Comparison of ENCODE assay signal across 8 cellular contexts in the genomic region with DNA sequence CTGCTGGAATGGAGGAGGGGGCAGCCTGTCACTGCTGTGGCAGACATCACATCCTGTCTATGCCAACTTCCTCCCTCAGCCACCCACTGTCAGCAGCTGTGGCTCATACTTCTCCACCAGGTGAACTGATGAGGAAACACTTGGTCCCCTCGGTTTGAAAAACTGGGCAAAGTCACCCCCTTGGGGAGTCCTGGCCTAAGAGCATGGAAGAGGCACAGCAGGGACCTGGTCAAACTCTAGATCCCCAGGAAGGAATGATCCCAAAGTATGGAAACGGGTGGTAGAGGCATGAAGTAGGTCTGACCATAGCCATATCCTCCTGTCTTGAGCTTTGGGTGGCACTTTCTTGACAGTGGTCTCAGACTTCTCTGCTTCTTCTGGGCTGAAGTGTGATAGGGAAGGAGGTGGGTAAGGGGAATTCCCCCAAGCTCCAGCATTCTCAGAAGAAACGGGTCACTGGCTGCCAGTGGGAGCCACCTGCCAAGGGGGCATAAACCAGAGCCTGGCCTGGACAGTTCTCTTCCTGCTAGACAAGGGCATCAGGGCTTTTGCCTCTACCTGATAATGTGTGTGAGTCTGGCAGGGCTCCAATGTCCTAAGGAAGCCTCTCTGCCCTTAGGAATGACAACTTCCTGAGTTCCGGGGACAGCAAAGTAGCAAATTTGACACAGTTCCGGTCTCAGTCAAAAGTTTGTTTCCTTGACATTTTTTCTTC. TPM values are rescaled to one million over a fixed set of nuclear protein-coding genes. Genes with fewer than 3 reads are reported as not detected.
A peak's percentile ranks its signal among the peaks of the same experiment; 100 is the strongest.
DNase-seq lines count a peak whose midpoint lies in the region; ATAC-seq, FAIRE-seq and TF ChIP-seq lines count a peak whose summit lies in the region.

No MANE protein-coding gene starts in this region.

- H3K4me1 ChIP-seq in A549 = no peaks in the 10 kb centered on the region
- H3K4me1 ChIP-seq in OCI-LY7 (ENCODE audit: insufficient read depth, low read length, poor library complexity, severe bottlenecking) = peaks cover 72% of the 10 kb centered on the region
- H3K4me1 ChIP-seq in urinary bladder (ENCODE audit: insufficient read depth) = peaks cover 2% of the 10 kb centered on the region

- TF ChIP-seq POLR2A in A549 (IDR thresholded peaks at IDR 0.05; ENCODE audit: low read length) = no peak

- H3K9me3 Mint-ChIP-seq in activated naive CD8-positive, alpha-beta T cell (ENCODE audit: low read depth) = no peaks in the 10 kb centered on the region
- H3K9me3 Mint-ChIP-seq in osteocyte (ENCODE audit: unreplicated experiment) = no peaks in the 10 kb centered on the region

- DNase-seq in A549 (ENCODE audit: low read depth in 1 of 2, low spot score in 1 of 2) = no peak
- peak; percentile 60 for DNase-seq in OCI-LY7 (ENCODE audit: low spot score)
- DNase-seq in osteocyte (ENCODE audit: extremely low spot score, unreplicated experiment) = no peak
- DNase-seq in NCI-H1092 treated with DMSO at 0.1 percent for 48 hours (lab: John Stamatoyannopoulos, UW) = no peak
- no peak for DNase-seq in NCI-H2081 (lab: John Stamatoyannopoulos, UW)

- CTCF ChIA-PET in A549 (lab: Yijun Ruan, JAX) = interaction anchor here (0.9 to 1.1 kb wide), 3 partner anchors 13 to 37 kb away, joined by 3 to 6 read pairs (median 3); no protein-coding TSS in a partner anchor
- CTCF ChIA-PET in OCI-LY7 (lab: Charles Lee; ENCODE audit: unreplicated experiment) = interaction anchor here (1.1 to 1.3 kb wide), 2 partner anchors 8 to 31 kb away, joined by 3 read pairs; no protein-coding TSS in a partner anchor

- WGBS in A549 (ENCODE audit: missing lambda C conversion rate) = 62% methylated on average over 5 of the region's 5 CpGs
- WGBS in urinary bladder = 69% methylated on average over 5 of the region's 5 CpGs

- H4K20me1 ChIP-seq in OCI-LY7 (ENCODE audit: insufficient read depth, low read length) = no peaks in the 10 kb centered on the region

- H3K36me3 Mint-ChIP-seq in activated naive CD8-positive, alpha-beta T cell = peaks cover 11% of the 10 kb centered on the region
- peaks cover 6% of the 10 kb centered on the region for H3K36me3 Mint-ChIP-seq in osteocyte (ENCODE audit: unreplicated experiment)

- H3K4me3 Mint-ChIP-seq in activated naive CD8-positive, alpha-beta T cell = peak overlapping the region; percentile 79
- no peak overlapping the region for H3K4me3 Mint-ChIP-seq in osteocyte (ENCODE audit: unreplicated experiment)

- TF ChIP-seq CTCF in A549 (IDR thresholded peaks at IDR 0.05) (no peak), OCI-LY7 (conservative IDR thresholded peaks at IDR 0.05; ENCODE audit: low read length) (no peak), osteocyte (IDR thresholded peaks at IDR 0.05) (no peak)

- H3K4me2 ChIP-seq in A549 (no peak overlapping the region), OCI-LY7 (ENCODE audit: low read length) (peak overlapping the region; percentile 69)

- H3K27me3 Mint-ChIP-seq in activated naive CD8-positive, alpha-beta T cell = no peaks in the 10 kb centered on the region
- H3K27me3 Mint-ChIP-seq in osteocyte (ENCODE audit: unreplicated experiment) = no peaks in the 10 kb centered on the region

- intact Hi-C loops in OCI-LY7 (cut with micrococcal nuclease; ENCODE audit: unreplicated experiment) = no loop called here

- H3K27ac ChIP-seq in A549 (no peak overlapping the region), OCI-LY7 (ENCODE audit: low read depth, low read length, poor library complexity, severe bottlenecking) (peak overlapping the region; percentile 57), urinary bladder (ENCODE audit: low read depth) (peak overlapping the region; percentile 26)

- H3K4me3 ChIP-seq in A549 (no peak overlapping the region), OCI-LY7 (ENCODE audit: low read depth, low read length, poor library complexity, severe bottlenecking) (peak overlapping the region; percentile 33), urinary bladder (ENCODE audit: low read depth, low read length) (no peak overlapping the region)

- H3K36me3 ChIP-seq in OCI-LY7 (ENCODE audit: insufficient read depth, low read length) (no peaks in the 10 kb centered on the region), urinary bladder (ENCODE audit: insufficient read depth) (no peaks in the 10 kb centered on the region)

- peaks cover 4% of the 10 kb centered on the region; the same call in 1 of the 2 replicates for H3K79me2 ChIP-seq in OCI-LY7 (ENCODE audit: insufficient read depth, low read depth, low read length)

- no peak for TF ChIP-seq EP300 in A549 (IDR thresholded peaks at IDR 0.05)

- H2AFZ ChIP-seq in OCI-LY7 (ENCODE audit: low read length) = no peak overlapping the region

- H3K9me3 ChIP-seq in A549 = no peaks in the 10 kb centered on the region
- no peaks in the 10 kb centered on the region for H3K9me3 ChIP-seq in OCI-LY7 (ENCODE audit: low read length)

- no TSS peak for BruUV-seq in OCI-LY7 (replicated peaks; lab: Mats Ljungman, UMichigan)

- H3K4me1 Mint-ChIP-seq in activated naive CD8-positive, alpha-beta T cell (ENCODE audit: low read depth) = peaks cover 95% of the 10 kb centered on the region
- H3K4me1 Mint-ChIP-seq in osteocyte (ENCODE audit: unreplicated experiment) = peaks cover 51% of the 10 kb centered on the region

- TF ChIP-seq RAD21 in A549 (conservative IDR thresholded peaks at IDR 0.05 in 1 of 2, IDR thresholded peaks at IDR 0.05 in 1 of 2) = no peak

- FAIRE-seq in A549 (lab: Jason Lieb, UNC) = no peak

- ATAC-seq in A549 (no peak), GM18858 (IDR thresholded peaks at IDR 0.05; ENCODE audit: unreplicated experiment) (no peak)

- no peaks in the 10 kb centered on the region for H3K9me2 ChIP-seq in OCI-LY7 (ENCODE audit: insufficient read depth, low read length)

- POLR2A ChIA-PET in A549 (lab: Yijun Ruan, JAX) (interaction anchor here (0.6 kb wide), 1 partner anchor 77 kb away, joined by 3 read pairs; no protein-coding TSS in a partner anchor), OCI-LY7 (lab: Charles Lee) (interaction anchor here (0.9 to 3.7 kb wide), 4 partner anchors 8 to 32 kb away, joined by 3 to 9 read pairs (median 5); no protein-coding TSS in a partner anchor)

- peak overlapping the region; percentile 96 for H3K27ac Mint-ChIP-seq in activated naive CD8-positive, alpha-beta T cell
- peak overlapping the region; percentile 99 for H3K27ac Mint-ChIP-seq in osteocyte (ENCODE audit: unreplicated experiment)

TF ChIP-seq in A549, 52 proteins besides CTCF, POLR2A, EP300 and RAD21:
- TF ChIP-seq BHLHE40 (IDR thresholded peaks at IDR 0.05; ENCODE audit: low read depth, low read length) = 0 out of 2 replicates have a peak, but pooled peaks have one; percentile 2
- no peak for TF ChIP-seq RARB (CRISPR knock-in tag; IDR thresholded peaks at IDR 0.05)
- TF ChIP-seq KDM1A (IDR thresholded peaks at IDR 0.05; ENCODE audit: low read depth) = no peak
- no peak for TF ChIP-seq FOSL2 (IDR thresholded peaks at IDR 0.05)
- no peak for TF ChIP-seq FOSL2 (CRISPR knock-in tag; IDR thresholded peaks at IDR 0.05)
- no peak for TF ChIP-seq MAZ (IDR thresholded peaks at IDR 0.05; ENCODE audit: borderline replicate concordance, low read depth, low read length)
- TF ChIP-seq, protein P1, sequence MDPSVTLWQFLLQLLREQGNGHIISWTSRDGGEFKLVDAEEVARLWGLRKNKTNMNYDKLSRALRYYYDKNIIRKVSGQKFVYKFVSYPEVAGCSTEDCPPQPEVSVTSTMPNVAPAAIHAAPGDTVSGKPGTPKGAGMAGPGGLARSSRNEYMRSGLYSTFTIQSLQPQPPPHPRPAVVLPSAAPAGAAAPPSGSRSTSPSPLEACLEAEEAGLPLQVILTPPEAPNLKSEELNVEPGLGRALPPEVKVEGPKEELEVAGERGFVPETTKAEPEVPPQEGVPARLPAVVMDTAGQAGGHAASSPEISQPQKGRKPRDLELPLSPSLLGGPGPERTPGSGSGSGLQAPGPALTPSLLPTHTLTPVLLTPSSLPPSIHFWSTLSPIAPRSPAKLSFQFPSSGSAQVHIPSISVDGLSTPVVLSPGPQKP (IDR thresholded peaks at IDR 0.05; ENCODE audit: low read depth, low read length) = no peak

RNA-seq across cellular contexts. Expression of a gene that starts 36.0 kb away (rescaled TPM):
- polyA plus RNA-seq in A549 (2011; rRNA removed) = 1.7 TPM in 2 replicates
- polyA plus RNA-seq in A549 (2012; cell fraction: cytosol; rRNA removed) = 1.3 and 1.9 TPM in 2 replicates
- 2.6 and 3.3 TPM in 2 replicates for polyA plus RNA-seq in A549 (2012; cell fraction: nucleus; rRNA removed)
- 1.5 to 1.7 TPM (median 1.7 TPM) in 3 replicates for polyA plus RNA-seq in A549 (2017; fragmentation: RNase III; extraction: RNeasy Plus Mini Kit Qiagen cat#74134 plus additional on column Dnase treatment)
- 5.5 and 5.9 TPM in 2 replicates for polyA minus RNA-seq in A549 (2011; rRNA and poly(A)+ RNA removed)
- total RNA-seq in OCI-LY7 (2014; rRNA removed; shearing (Covaris generic)) = 28.7 and 29.6 TPM in 2 replicates
- total RNA-seq in OCI-LY7 (2022) = 13.8 and 15.6 TPM in 2 replicates
- total RNA-seq in osteocyte = 37.4 and 37.7 TPM in 2 replicates
- total RNA-seq in urinary bladder = 28.9 TPM
- 8.1 TPM for polyA plus RNA-seq in urinary bladder

RNA-seq across cellular contexts. Expression of a gene that starts 47.8 kb away (rescaled TPM):
- polyA plus RNA-seq in A549 (2011; rRNA removed) (17.0 TPM in 2 replicates), A549 (2017; fragmentation: RNase III; extraction: RNeasy Plus Mini Kit Qiagen cat#74134 plus additional on column Dnase treatment) (12.2 to 15.8 TPM (median 15.0 TPM) in 3 replicates), urinary bladder (24.8 TPM)
- polyA plus RNA-seq in A549 (2012; cell fraction: cytosol; rRNA removed) = 17.5 TPM in 2 replicates
- 50.0 and 64.6 TPM in 2 replicates for polyA plus RNA-seq in A549 (2012; cell fraction: nucleus; rRNA removed)
- polyA minus RNA-seq in A549 (2011; rRNA and poly(A)+ RNA removed) = 17.8 and 18.3 TPM in 2 replicates
- 11.3 and 17.0 TPM in 2 replicates for total RNA-seq in OCI-LY7 (2014; rRNA removed; shearing (Covaris generic))
- total RNA-seq in OCI-LY7 (2022) (25.4 and 26.3 TPM in 2 replicates), osteocyte (25.6 and 28.9 TPM in 2 replicates), urinary bladder (12.2 TPM)

Comparison
In these comparisons a context has a peak if more than half of its experiments do, and no peak if none do; other contexts are left out.
1. H3K27ac ChIP-seq: peak in OCI-LY7 (single experiment) and urinary bladder (single experiment); none in A549 (0 of 2).